11 cellular contexts compared by ENCODE assay signal in the genomic region with DNA sequence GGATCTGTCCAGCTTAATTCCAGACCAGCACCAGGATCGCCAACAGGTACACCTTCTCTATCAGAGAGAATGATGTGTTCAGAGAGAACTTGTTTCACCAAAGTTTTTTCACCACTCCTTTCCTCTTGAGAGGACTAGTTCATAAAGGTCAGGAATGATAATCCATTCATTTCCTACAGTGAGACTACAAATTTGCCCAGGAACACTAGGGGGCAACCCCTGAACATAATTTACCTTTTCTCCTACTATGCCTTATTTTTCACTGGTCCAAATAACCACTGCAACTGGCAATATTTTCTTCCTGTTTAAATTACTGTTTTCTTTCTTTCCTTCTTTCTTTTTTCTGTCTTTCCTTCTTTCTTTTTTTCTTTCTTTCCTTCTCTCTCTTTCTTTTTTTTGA. TPM values are rescaled to one million over a fixed set of nuclear protein-coding genes. Genes with fewer than 3 reads are reported as not detected.
A peak's percentile ranks its signal among the peaks of the same experiment; 100 is the strongest.
DNase-seq lines count a peak whose midpoint lies in the region; ATAC-seq and TF ChIP-seq lines count a peak whose summit lies in the region.
"Had no signal": no experiment of that assay in that cellular context is flagged by ENCODE, and none has a peak within 500 bp of the region (broad histone marks: within the 10 kb centered on the region; RNA-seq: fewer than 3 reads in every experiment).

No MANE protein-coding gene starts in this region.

- H3K36me3 Mint-ChIP-seq in Calu3 (ENCODE audit: insufficient read depth, unreplicated experiment), result no peaks in the 10 kb centered on the region

- no peaks in the 10 kb centered on the region for H3K27me3 Mint-ChIP-seq in Calu3 (ENCODE audit: unreplicated experiment)

- no peak for TF ChIP-seq EP300 in gastroesophageal sphincter (IDR thresholded peaks at IDR 0.05)

- no peaks in the 10 kb centered on the region for H3K9me3 Mint-ChIP-seq in Calu3 (ENCODE audit: low read depth, unreplicated experiment)

- H3K4me3 ChIP-seq in GM12865 (ENCODE audit: low read depth, low read length), result no peak overlapping the region
- H3K4me3 ChIP-seq in gastroesophageal sphincter, result no peak overlapping the region

- H3K9me3 ChIP-seq in gastroesophageal sphincter, result no peaks in the 10 kb centered on the region

- ATAC-seq in gastroesophageal sphincter, result no peak
- ATAC-seq in HG02623 (IDR thresholded peaks at IDR 0.05; ENCODE audit: unreplicated experiment), result no peak

- TF ChIP-seq CTCF in GM12865 (IDR thresholded peaks at IDR 0.05; ENCODE audit: insufficient read depth, low read depth, low read length, missing control alignments) (peak; percentile 10), gastroesophageal sphincter (IDR thresholded peaks at IDR 0.05) (peak in 3 of 4 experiments; percentile 48 to 54 (median 52)), Calu3 (IDR thresholded peaks at IDR 0.05; ENCODE audit: unreplicated experiment) (no peak)

- no peak for TF ChIP-seq POLR2A in gastroesophageal sphincter (IDR thresholded peaks at IDR 0.05)

- H3K27ac ChIP-seq in gastroesophageal sphincter, result no peak overlapping the region

- WGBS in gastroesophageal sphincter (ENCODE audit: low coverage in 1 of 2), 2 donors, result 100% methylated on average over 1 of the region's 1 CpG

- no TSS peak for BruUV-seq in Calu3 (replicated peaks; lab: Mats Ljungman, UMichigan)

- no peak overlapping the region for H3K27ac Mint-ChIP-seq in Calu3 (ENCODE audit: unreplicated experiment)

- H3K4me1 Mint-ChIP-seq in Calu3 (ENCODE audit: low read depth, unreplicated experiment), result no peaks in the 10 kb centered on the region

- in situ Hi-C loops in ACHN (cut with HindIII; ENCODE audit: low pct_ligation_motif_present, low pct_unique_long_range_greater_than_20kb, low sequenced_read_pairs), result no loop called here

- peak; percentile 20 for DNase-seq in ACHN
- no peak for DNase-seq in GM12865 (ENCODE audit: low read depth)
- DNase-seq in RPMI7951 (ENCODE audit: low read depth), result peak; percentile 26
- DNase-seq in SKM-1 treated with dmso at 0.1 percent for 144 hours (lab: John Stamatoyannopoulos, UW; ENCODE audit: unreplicated experiment), result no peak
- DNase-seq in Calu3, result no peak
- no peak for DNase-seq in NCI-H1417 treated with DMSO at 0.1 percent for 48 hours (lab: John Stamatoyannopoulos, UW)
- DNase-seq: GF-D8, KG1, occipital lobe had no signal

- CTCF ChIA-PET in Calu3 (lab: Charles Lee), result interaction anchor here (0.7 to 2.3 kb wide), 4 partner anchors 44 to 65 kb away, joined by 3 to 14 read pairs (median 13); no protein-coding TSS in a partner anchor

- no peak overlapping the region for H3K4me3 Mint-ChIP-seq in Calu3 (ENCODE audit: low read depth, unreplicated experiment)

- no peaks in the 10 kb centered on the region for H3K36me3 ChIP-seq in gastroesophageal sphincter

- peaks cover 2% of the 10 kb centered on the region for H3K27me3 ChIP-seq in gastroesophageal sphincter

- intact Hi-C loops in Calu3 (cut with micrococcal nuclease; ENCODE audit: unreplicated experiment), result loop anchor here (2.0 to 5.0 kb wide), 3 partner anchors 46 to 276 kb away; no protein-coding TSS in a partner anchor

- H3K4me1 ChIP-seq in gastroesophageal sphincter, result no peaks in the 10 kb centered on the region

RNA-seq across cellular contexts. Expression of a gene that starts 22.5 kb away (rescaled TPM):
- 200 and 367 TPM in 2 replicates for total RNA-seq in RPMI7951 (2014; rRNA removed; shearing (Covaris generic))
- total RNA-seq in gastroesophageal sphincter (100 to 1,000 TPM; 164 to 313 (median 211) TPM), Calu3 (2022) (19.5 and 26.4 TPM in 2 replicates)

RNA-seq across cellular contexts. Expression of a gene that starts 38.2 kb away (rescaled TPM):
- not detected in 2 replicates for total RNA-seq in RPMI7951 (2014; rRNA removed; shearing (Covaris generic))
- total RNA-seq in gastroesophageal sphincter (under 1 TPM in 2 of 4 donors, not detected in 2; 0.16 to 0.22 TPM), Calu3 (2022) (not detected in 2 replicates)

RNA-seq across cellular contexts. Expression of a gene that starts 58.9 kb away (rescaled TPM):
- total RNA-seq in RPMI7951 (2014; rRNA removed; shearing (Covaris generic)), result not detected in 2 replicates
- under 1 TPM in 1 of 4 donors, not detected in 3; 0.73 TPM for total RNA-seq in gastroesophageal sphincter
- total RNA-seq in Calu3 (2022), result 0.32 TPM in 1 of 2 replicates, not detected in the other

Comparison
In these comparisons a context has a peak if more than half of its experiments do, and no peak if none do; other contexts are left out.
1. DNase-seq: peak in ACHN (single experiment) and RPMI7951 (single experiment); none in GM12865 (single experiment), SKM-1 treated with dmso at 0.1 percent for 144 hours (single experiment), Calu3 (single experiment) and NCI-H1417 treated with DMSO at 0.1 percent for 48 hours (single experiment).